1 cellular context compared by ENCODE assay signal in the genomic region with DNA sequence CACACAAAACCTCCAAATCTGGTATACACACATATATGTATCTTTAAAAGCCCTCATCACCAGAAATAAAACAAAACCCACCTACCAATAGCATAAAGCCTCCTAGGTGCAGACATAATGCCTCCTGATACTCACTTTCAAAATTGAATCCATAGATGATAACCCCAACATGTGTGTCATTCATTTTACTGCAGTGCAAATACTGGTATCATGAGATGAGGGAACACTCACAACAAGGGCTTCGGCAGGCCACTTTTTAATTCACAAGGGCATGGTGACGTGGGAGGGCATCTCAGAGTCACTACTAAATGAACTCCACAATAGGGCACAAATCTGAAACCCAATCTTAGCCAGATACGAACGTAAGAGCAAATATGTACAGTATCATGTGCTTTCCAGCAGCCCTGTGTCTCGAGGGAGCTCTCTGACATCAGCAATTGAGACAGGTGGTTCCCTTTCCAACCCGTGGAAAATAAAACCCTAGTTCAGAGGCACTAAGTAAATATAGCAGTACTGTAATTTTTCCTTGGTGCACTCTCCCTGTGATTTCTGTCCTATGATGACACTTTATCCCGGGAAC.
TF ChIP-seq lines count a peak whose summit lies in the region.

No MANE protein-coding gene starts in this region.

TF ChIP-seq in H1, 55 proteins besides CTCF, POLR2A, EP300 and RAD21 (continued from another document):
- no peak for TF ChIP-seq TEAD4 (IDR thresholded peaks at IDR 0.05; ENCODE audit: low read depth, low read length)
- TF ChIP-seq PHF8 (conservative IDR thresholded peaks at IDR 0.05; ENCODE audit: low read depth, low read length) = no peak
- TF ChIP-seq, protein P1, sequence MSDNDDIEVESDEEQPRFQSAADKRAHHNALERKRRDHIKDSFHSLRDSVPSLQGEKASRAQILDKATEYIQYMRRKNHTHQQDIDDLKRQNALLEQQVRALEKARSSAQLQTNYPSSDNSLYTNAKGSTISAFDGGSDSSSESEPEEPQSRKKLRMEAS (IDR thresholded peaks at IDR 0.05) = no peak
- TF ChIP-seq TAF1 (IDR thresholded peaks at IDR 0.05; ENCODE audit: low read depth, low read length) = no peak
- no peak for TF ChIP-seq NRF1 (IDR thresholded peaks at IDR 0.05; ENCODE audit: low read depth, low read length)
- no peak for TF ChIP-seq GTF2F1 (IDR thresholded peaks at IDR 0.05; ENCODE audit: borderline replicate concordance, low read depth, low read length)
- no peak for TF ChIP-seq POU5F1 (IDR thresholded peaks at IDR 0.05; ENCODE audit: low read depth, low read length)
- TF ChIP-seq BACH1 (IDR thresholded peaks at IDR 0.05; ENCODE audit: low read length) = no peak
TF ChIP-seq in H1: peak in this region for 0.
